8 cellular contexts compared by ENCODE assay signal in the genomic region with DNA sequence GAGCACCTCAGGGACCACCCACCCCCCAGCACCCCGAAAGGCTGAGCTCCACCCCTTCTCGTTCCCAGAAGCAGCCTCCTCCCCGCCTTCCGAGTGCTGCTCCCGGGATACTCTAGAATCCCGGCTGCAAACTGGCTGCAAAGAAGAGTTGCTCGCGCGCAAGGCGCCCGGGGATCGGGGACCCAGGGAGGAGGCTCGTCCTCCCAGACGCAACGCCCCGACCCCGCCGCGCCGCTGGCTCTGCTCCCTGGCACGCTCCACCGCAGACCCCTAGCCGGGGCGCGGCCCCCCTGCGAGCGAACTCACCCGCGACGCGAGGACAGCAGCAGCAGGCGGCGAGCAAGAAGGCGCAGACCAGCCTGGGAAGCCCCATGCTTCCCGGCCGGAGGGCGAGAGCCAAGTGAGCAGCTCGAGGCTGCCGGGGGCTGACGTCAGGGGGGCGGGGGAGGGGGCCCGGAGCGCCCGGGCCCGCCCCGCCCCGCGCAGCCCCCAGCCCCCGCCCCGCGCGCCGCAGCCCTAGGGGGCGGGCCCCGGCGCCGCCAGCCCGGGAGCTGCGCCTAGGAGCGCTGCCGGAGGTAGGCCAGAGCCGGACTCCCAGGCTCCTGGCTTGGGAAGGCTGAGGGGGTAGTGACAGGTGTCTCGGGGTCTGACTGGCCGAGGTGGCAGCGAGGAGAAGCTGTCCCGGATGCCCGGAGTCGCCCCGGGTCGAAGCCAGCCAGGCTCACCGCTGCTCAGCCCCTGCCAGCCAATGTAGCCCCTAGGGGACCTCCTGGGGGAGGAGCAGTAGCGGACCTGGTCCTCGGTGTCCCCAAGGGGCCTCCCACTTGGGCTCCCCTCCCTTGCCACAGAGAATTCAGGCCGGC. TPM values are rescaled to one million over a fixed set of nuclear protein-coding genes. Genes with fewer than 3 reads are reported as not detected.
A peak's percentile ranks its signal among the peaks of the same experiment; 100 is the strongest.
DNase-seq lines count a peak whose midpoint lies in the region; ATAC-seq and TF ChIP-seq lines count a peak whose summit lies in the region.

A gene with protein sequence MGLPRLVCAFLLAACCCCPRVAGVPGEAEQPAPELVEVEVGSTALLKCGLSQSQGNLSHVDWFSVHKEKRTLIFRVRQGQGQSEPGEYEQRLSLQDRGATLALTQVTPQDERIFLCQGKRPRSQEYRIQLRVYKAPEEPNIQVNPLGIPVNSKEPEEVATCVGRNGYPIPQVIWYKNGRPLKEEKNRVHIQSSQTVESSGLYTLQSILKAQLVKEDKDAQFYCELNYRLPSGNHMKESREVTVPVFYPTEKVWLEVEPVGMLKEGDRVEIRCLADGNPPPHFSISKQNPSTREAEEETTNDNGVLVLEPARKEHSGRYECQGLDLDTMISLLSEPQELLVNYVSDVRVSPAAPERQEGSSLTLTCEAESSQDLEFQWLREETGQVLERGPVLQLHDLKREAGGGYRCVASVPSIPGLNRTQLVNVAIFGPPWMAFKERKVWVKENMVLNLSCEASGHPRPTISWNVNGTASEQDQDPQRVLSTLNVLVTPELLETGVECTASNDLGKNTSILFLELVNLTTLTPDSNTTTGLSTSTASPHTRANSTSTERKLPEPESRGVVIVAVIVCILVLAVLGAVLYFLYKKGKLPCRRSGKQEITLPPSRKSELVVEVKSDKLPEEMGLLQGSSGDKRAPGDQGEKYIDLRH (minus strand): TSS at position 402 of the 863 bp plus-strand sequence. CDS start 29 bp downstream, at position 373.

- peak within 1 kb of the TSS; percentile 82 for H3K4me3 ChIP-seq in endodermal cell (ENCODE audit: low read length)

- H3K27me3 Mint-ChIP-seq in endodermal cell (ENCODE audit: insufficient read depth) (peaks cover 23% of the 10 kb centered on the region), mesothelial cell of epicardium (ENCODE audit: low read depth) (no peaks in the 10 kb centered on the region), type B pancreatic cell (peaks cover 46% of the 10 kb centered on the region)

- H3K36me3 Mint-ChIP-seq in endodermal cell (ENCODE audit: low read depth) (peaks cover 13% of the 10 kb centered on the region), mesothelial cell of epicardium (no peaks in the 10 kb centered on the region), type B pancreatic cell (no peaks in the 10 kb centered on the region)

- H3K9me3 ChIP-seq in endodermal cell (ENCODE audit: control insufficient read depth, low read length): no peaks in the 10 kb centered on the region

- CTCF ChIA-PET in RWPE1 (lab: Yijun Ruan, JAX): interaction anchor here (0.6 to 2.0 kb wide), 6 partner anchors 21 to 280 kb away, joined by 3 to 5 read pairs (median 4); no protein-coding TSS in a partner anchor

- H3K36me3 ChIP-seq in endodermal cell (ENCODE audit: control insufficient read depth, insufficient read depth, low read length): peaks cover 13% of the 10 kb centered on the region

- DNase-seq in activated CD8-positive, alpha-beta memory T cell treated with anti-CD3 and anti-CD28 coated beads for 24 hours: peak; percentile 64
- DNase-seq in activated CD8-positive, alpha-beta memory T cell treated with anti-CD3 and anti-CD28 coated beads, Interleukin-2, amount 50 U/mL, for 4 hours: no peak
- DNase-seq in RWPE1 (ENCODE audit: low spot score) (no peak), endodermal cell (peak; percentile 88), mesothelial cell of epicardium (ENCODE audit: low spot score in 2 of 2, unreplicated experiment in 2 of 2) (peak in 1 of 2 experiments; percentile 70), type B pancreatic cell (ENCODE audit: extremely low spot score, unreplicated experiment) (peak; percentile 73), left lobe of liver (ENCODE audit: low spot score) (no peak)

- H3K27me3 ChIP-seq in endodermal cell (ENCODE audit: control insufficient read depth, insufficient read depth, low read length, poor library complexity, severe bottlenecking): peaks cover 16% of the 10 kb centered on the region

- peak within 1 kb of the TSS; percentile 62 for H3K4me3 Mint-ChIP-seq in endodermal cell
- peak within 1 kb of the TSS; percentile 69 for H3K4me3 Mint-ChIP-seq in mesothelial cell of epicardium
- peak within 1 kb of the TSS; percentile 74 for H3K4me3 Mint-ChIP-seq in type B pancreatic cell

- H3K4me1 ChIP-seq in endodermal cell (ENCODE audit: control insufficient read depth, insufficient read depth, low read length): peaks cover 21% of the 10 kb centered on the region

- H3K4me1 Mint-ChIP-seq in endodermal cell (peaks cover 33% of the 10 kb centered on the region), mesothelial cell of epicardium (peaks cover 36% of the 10 kb centered on the region), type B pancreatic cell (ENCODE audit: unreplicated experiment) (peaks cover 13% of the 10 kb centered on the region)

- H3K27ac Mint-ChIP-seq in endodermal cell (peak within 1 kb of the TSS; percentile 17), mesothelial cell of epicardium (peak within 1 kb of the TSS; percentile 34), type B pancreatic cell (no peak within 1 kb of the TSS)

- POLR2A ChIA-PET in RWPE1 (lab: Yijun Ruan, JAX; ENCODE audit: low non-redundant PET): interaction anchor here (0.6 kb wide), 1 partner anchor 128 kb away, joined by 3 read pairs; no protein-coding TSS in a partner anchor

- WGBS in endodermal cell (ENCODE audit: insufficient coverage in 1 of 2, insufficient read length in 1 of 2), 2 experiments: 2% methylated on average over 17 to 74 of the region's 74 CpGs

- peak within 1 kb of the TSS; percentile 51 for H3K9ac ChIP-seq in endodermal cell (ENCODE audit: extremely low read depth, low read length, poor library complexity, severe bottlenecking)

- H3K9me3 Mint-ChIP-seq in endodermal cell (no peaks in the 10 kb centered on the region), mesothelial cell of epicardium (no peaks in the 10 kb centered on the region), type B pancreatic cell (no peaks in the 10 kb centered on the region)

- TF ChIP-seq CTCF in RWPE1 (conservative IDR thresholded peaks at IDR 0.05; ENCODE audit: low read depth) (no peak), endodermal cell (conservative IDR thresholded peaks at IDR 0.05) (no peak), mesothelial cell of epicardium (IDR thresholded peaks at IDR 0.05; ENCODE audit: unreplicated experiment) (no peak), type B pancreatic cell (conservative IDR thresholded peaks at IDR 0.05) (no peak)

- peak within 1 kb of the TSS; percentile 91 for H3K27ac ChIP-seq in RWPE1
- H3K27ac ChIP-seq in endodermal cell (ENCODE audit: low read depth, low read length): no peak within 1 kb of the TSS

- ATAC-seq in HG03520 (IDR thresholded peaks at IDR 0.05; ENCODE audit: unreplicated experiment) (no peak), left lobe of liver (no peak)

RNA-seq across cellular contexts. Expression of the gene that starts here (rescaled TPM):
- total RNA-seq in endodermal cell: 10 to 100 TPM; 21.9 to 28.3 TPM
- 18.9 TPM for polyA plus RNA-seq in endodermal cell (2013, experiment 1 of 2)
- 19.8 TPM for polyA plus RNA-seq in endodermal cell (2013, experiment 2 of 2)
- 25.9 to 28.2 TPM (median 26.7 TPM) in 3 replicates for total RNA-seq in mesothelial cell of epicardium
- total RNA-seq in type B pancreatic cell (ENCODE audit: low replicate concordance): 3.0 and 10.3 TPM in 2 replicates
- 1.5 TPM for total RNA-seq in left lobe of liver

Comparison
In these comparisons a context has a peak if more than half of its experiments do, and no peak if none do; other contexts are left out.
1. DNase-seq: peak in activated CD8-positive, alpha-beta memory T cell treated with anti-CD3 and anti-CD28 coated beads for 24 hours (single experiment), endodermal cell (single experiment) and type B pancreatic cell (single experiment); none in activated CD8-positive, alpha-beta memory T cell treated with anti-CD3 and anti-CD28 coated beads, Interleukin-2, amount 50 U/mL, for 4 hours (single experiment), RWPE1 (single experiment) and left lobe of liver (single experiment).
2. Peak in every context shown above with its lines, with median percentiles within 50 percentile points of each other: H3K4me3 Mint-ChIP-seq.